Comparison of ENCODE assay signal across 12 cellular contexts in the genomic region with DNA sequence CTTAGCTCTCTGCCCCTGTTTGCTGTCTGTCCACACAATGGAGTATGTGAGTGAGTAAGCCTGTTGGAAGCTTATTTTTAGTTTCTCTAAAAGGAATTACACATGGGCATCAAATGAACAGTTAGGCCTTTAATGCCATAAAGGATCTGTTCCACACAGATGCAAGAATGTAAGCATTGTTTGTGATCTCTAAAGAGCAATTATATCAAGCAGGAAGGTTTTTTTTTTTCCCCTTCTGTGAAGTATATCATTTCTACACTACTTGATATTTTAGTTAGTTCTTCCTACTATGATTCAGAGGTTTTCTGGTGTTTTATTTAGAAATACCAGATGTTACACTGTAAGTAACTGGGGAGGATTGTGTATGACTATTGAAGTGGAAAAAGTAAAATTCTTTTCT.
DNase-seq lines count a peak whose midpoint lies in the region; ATAC-seq and TF ChIP-seq lines count a peak whose summit lies in the region.
"Had no signal": no experiment of that assay in that cellular context is flagged by ENCODE, and none has a peak within 500 bp of the region (broad histone marks: within the 10 kb centered on the region; RNA-seq: fewer than 3 reads in every experiment).

No MANE protein-coding gene starts in this region.

- no peaks in the 10 kb centered on the region for H3K36me3 ChIP-seq in fibroblast of lung (ENCODE audit: control insufficient read depth, insufficient read depth, low read length)
- H3K36me3 ChIP-seq in smooth muscle cell (ENCODE audit: low read depth) = no peaks in the 10 kb centered on the region
- H3K36me3 ChIP-seq in heart right ventricle = no peaks in the 10 kb centered on the region
- H3K36me3 ChIP-seq in Karpas-422 (ENCODE audit: insufficient read depth, low read length) = no peaks in the 10 kb centered on the region

- H4K20me1 ChIP-seq in fibroblast of lung (ENCODE audit: control insufficient read depth, extremely low read depth, insufficient read depth, low read length) (no peaks in the 10 kb centered on the region), smooth muscle cell (ENCODE audit: low read depth) (no peaks in the 10 kb centered on the region), Karpas-422 (ENCODE audit: insufficient read depth, low read depth, low read length) (no peaks in the 10 kb centered on the region)

- H3K4me2 ChIP-seq in fibroblast of lung (ENCODE audit: extremely low read depth, insufficient read depth, low read length) = no peak overlapping the region
- H3K4me2 ChIP-seq in smooth muscle cell = peak overlapping the region; percentile 28
- H3K4me2 ChIP-seq in Karpas-422 (ENCODE audit: low read depth, low read length, poor library complexity, severe bottlenecking) = no peak overlapping the region

- H3F3A ChIP-seq in smooth muscle cell (ENCODE audit: low read depth) = peaks cover 6% of the 10 kb centered on the region

- H2AFZ ChIP-seq in fibroblast of lung (ENCODE audit: low read length) (no peak overlapping the region), smooth muscle cell (ENCODE audit: low read depth) (no peak overlapping the region), Karpas-422 (ENCODE audit: low read length) (no peak overlapping the region)

- intact Hi-C loops in heart right ventricle (cut with DNase I) = loop anchor here in 2 of 10 donors (5.0 to 10.0 kb wide), 2 partner anchors 486 to 834 kb away; no protein-coding TSS in a partner anchor

- ATAC-seq in GM18861 (IDR thresholded peaks at IDR 0.05; ENCODE audit: unreplicated experiment) (peak; percentile 38), heart right ventricle (no peak)
- ATAC-seq: naive thymus-derived CD4-positive, alpha-beta T cell had no signal

- no peaks in the 10 kb centered on the region for H3K27me3 ChIP-seq in fibroblast of lung (ENCODE audit: control insufficient read depth, insufficient read depth, low read length)
- H3K27me3 ChIP-seq in smooth muscle cell (ENCODE audit: low read depth) = no peaks in the 10 kb centered on the region
- H3K27me3 ChIP-seq in heart right ventricle = no peaks in the 10 kb centered on the region
- no peaks in the 10 kb centered on the region for H3K27me3 ChIP-seq in Karpas-422 (ENCODE audit: low read length)

- no peaks in the 10 kb centered on the region for H3K9me2 ChIP-seq in Karpas-422 (replicated peaks; ENCODE audit: insufficient read depth, low read length)

- peaks cover 2% of the 10 kb centered on the region for H3K4me1 ChIP-seq in fibroblast of lung (ENCODE audit: control insufficient read depth, extremely low read depth, insufficient read depth, low read length)
- H3K4me1 ChIP-seq in smooth muscle cell (ENCODE audit: low read depth) = peaks cover 7% of the 10 kb centered on the region
- no peaks in the 10 kb centered on the region for H3K4me1 ChIP-seq in heart right ventricle
- no peaks in the 10 kb centered on the region for H3K4me1 ChIP-seq in Karpas-422 (ENCODE audit: low read length)

- H3K9ac ChIP-seq in fibroblast of lung (ENCODE audit: insufficient read depth, low read length) (no peak overlapping the region), smooth muscle cell (ENCODE audit: low read depth) (no peak overlapping the region), Karpas-422 (ENCODE audit: low read length) (no peak overlapping the region)

- H3K27ac ChIP-seq in fibroblast of lung (ENCODE audit: insufficient read depth, low read length) (no peak overlapping the region), smooth muscle cell (ENCODE audit: low read depth) (peak overlapping the region; percentile 74), heart right ventricle (no peak overlapping the region), Karpas-422 (ENCODE audit: low read length) (no peak overlapping the region)
- H3K27ac ChIP-seq: VCaP had no signal

- no peaks in the 10 kb centered on the region for H3K9me3 ChIP-seq in fibroblast of lung (ENCODE audit: control insufficient read depth, insufficient read depth, low read depth, low read length)
- no peaks in the 10 kb centered on the region for H3K9me3 ChIP-seq in smooth muscle cell (replicated peaks; ENCODE audit: low read depth)
- no peaks in the 10 kb centered on the region for H3K9me3 ChIP-seq in heart right ventricle
- no peaks in the 10 kb centered on the region for H3K9me3 ChIP-seq in Karpas-422 (ENCODE audit: low read length)

- peak; percentile 1 for DNase-seq in NCI-H226
- peak; percentile 75 to 85 for DNase-seq in fibroblast of lung (ENCODE audit: low read depth in 2 of 2)
- no peak for DNase-seq in smooth muscle cell (lab: John Stamatoyannopoulos, UW; ENCODE audit: unreplicated experiment)
- DNase-seq in NK-92 treated with Interleukin-12 subunit alpha and Interleukin-12 subunit beta, amount 100 ng/mL, for 24 hours (lab: John Stamatoyannopoulos, UW) = no peak
- DNase-seq in hippocampal formation (lab: John Stamatoyannopoulos, UW) = no peak
- DNase-seq in heart right ventricle = no peak
- DNase-seq in Karpas-422 = no peak
- DNase-seq: activated T-cell treated with anti-CD3 and anti-CD28 coated beads, Interleukin-2, amount 50 U/mL, for 24 hours; naive thymus-derived CD4-positive, alpha-beta T cell; NCI-H2107 had no signal

- no peaks in the 10 kb centered on the region for H3K79me2 ChIP-seq in fibroblast of lung (ENCODE audit: control insufficient read depth, insufficient read depth, low read length)
- H3K79me2 ChIP-seq in smooth muscle cell (ENCODE audit: low read depth) = no peaks in the 10 kb centered on the region
- no peaks in the 10 kb centered on the region for H3K79me2 ChIP-seq in Karpas-422 (ENCODE audit: low read length)

- H3K4me3 ChIP-seq in fibroblast of lung (replicated peaks in 1 of 4; ENCODE audit: control extremely low read depth in 1 of 4, insufficient read depth in 1 of 4, low read depth in 3 of 4, low read length in 4 of 4) (no peak overlapping the region), smooth muscle cell (no peak overlapping the region), heart right ventricle (no peak overlapping the region), Karpas-422 (ENCODE audit: low read length) (no peak overlapping the region)

- TF ChIP-seq CTCF in fibroblast of lung (conservative IDR thresholded peaks at IDR 0.05 in 1 of 2, IDR thresholded peaks at IDR 0.05 in 1 of 2; ENCODE audit: low read depth in 1 of 2, low read length in 2 of 2) (no peak), smooth muscle cell (IDR thresholded peaks at IDR 0.05; ENCODE audit: borderline replicate concordance, insufficient read depth, poor library complexity, severe bottlenecking) (no peak), heart right ventricle (IDR thresholded peaks at IDR 0.05) (no peak)

Comparison
In these comparisons a context has a peak if more than half of its experiments do, and no peak if none do; other contexts are left out.
1. DNase-seq: peak in NCI-H226 (single experiment) and fibroblast of lung (2 of 2); none in smooth muscle cell (single experiment), NK-92 treated with Interleukin-12 subunit alpha and Interleukin-12 subunit beta, amount 100 ng/mL, for 24 hours (single experiment), hippocampal formation (0 of 2), heart right ventricle (0 of 2) and Karpas-422 (single experiment).